Comparison of ENCODE assay signal across 8 cellular contexts in the genomic region with DNA sequence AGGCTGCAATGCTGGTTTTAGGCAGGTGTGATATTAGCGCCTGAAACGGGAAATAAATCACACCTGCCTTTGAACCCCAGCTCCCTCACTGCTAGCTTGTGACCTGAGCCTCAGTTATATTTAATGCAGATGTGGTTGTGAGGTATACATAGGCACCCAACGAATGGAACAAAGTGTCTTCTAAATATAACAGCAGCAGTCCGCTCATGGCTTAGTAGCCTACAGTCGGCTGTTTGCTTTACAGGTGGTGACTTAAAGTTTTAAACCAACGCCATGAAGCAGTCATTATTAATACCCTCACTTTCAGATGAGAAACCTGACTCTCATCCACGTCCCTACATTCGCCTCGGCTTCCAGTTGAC. TPM values are rescaled to one million over a fixed set of nuclear protein-coding genes. Genes with fewer than 3 reads are reported as not detected.
A peak's percentile ranks its signal among the peaks of the same experiment; 100 is the strongest.
DNase-seq lines count a peak whose midpoint lies in the region; ATAC-seq and TF ChIP-seq lines count a peak whose summit lies in the region.

No MANE protein-coding gene starts in this region.

- H3K4me3 ChIP-seq in fibroblast of pulmonary artery (replicated peaks; ENCODE audit: low read depth, low read length) (peak overlapping the region; percentile 85), osteoblast (ENCODE audit: insufficient read depth, low read length) (peak overlapping the region; percentile 77)

- H2AFZ ChIP-seq in osteoblast (ENCODE audit: low read length): peak overlapping the region; percentile 77

- H3K27me3 ChIP-seq in osteoblast (ENCODE audit: insufficient read depth, low read length): no peaks in the 10 kb centered on the region

- peaks cover 11% of the 10 kb centered on the region for H4K20me1 ChIP-seq in osteoblast (ENCODE audit: insufficient read depth, low read length)

- H3K4me1 Mint-ChIP-seq in activated T-cell treated with anti-CD3 and anti-CD28 coated beads, Interleukin-2, amount 50 U/mL, for 24 hours (ENCODE audit: low read depth): peaks cover 56% of the 10 kb centered on the region

- H3K36me3 ChIP-seq in osteoblast (ENCODE audit: insufficient read depth, low read length): no peaks in the 10 kb centered on the region

- peak overlapping the region; percentile 99 for H3K4me3 Mint-ChIP-seq in activated T-cell treated with anti-CD3 and anti-CD28 coated beads, Interleukin-2, amount 50 U/mL, for 24 hours

- H3K79me2 ChIP-seq in osteoblast (ENCODE audit: insufficient read depth, low read length): peaks cover 40% of the 10 kb centered on the region

- ATAC-seq in HG03045 (IDR thresholded peaks at IDR 0.05; ENCODE audit: unreplicated experiment): peak; percentile 8
- peak; percentile 16 for ATAC-seq in SK-N-SH treated with all-trans-retinoic acid at 6 μM for 48 hours

- peaks cover 3% of the 10 kb centered on the region for H3K9me3 Mint-ChIP-seq in activated T-cell treated with anti-CD3 and anti-CD28 coated beads, Interleukin-2, amount 50 U/mL, for 24 hours

- no peak for TF ChIP-seq CTCF in fibroblast of pulmonary artery (IDR thresholded peaks at IDR 0.05; ENCODE audit: low read length, missing control alignments)
- TF ChIP-seq CTCF in osteoblast (IDR thresholded peaks at IDR 0.05; ENCODE audit: extremely low read depth, low read depth, low read length): no peak

- H3K4me2 ChIP-seq in osteoblast (ENCODE audit: insufficient read depth, low read length): peak overlapping the region; percentile 83

- peaks cover 38% of the 10 kb centered on the region for H3K36me3 Mint-ChIP-seq in activated T-cell treated with anti-CD3 and anti-CD28 coated beads, Interleukin-2, amount 50 U/mL, for 24 hours (ENCODE audit: low read depth)

- no peak overlapping the region for H3K27ac ChIP-seq in osteoblast (ENCODE audit: low read depth, low read length)

- no peaks in the 10 kb centered on the region for H3K9me3 ChIP-seq in osteoblast (ENCODE audit: low read depth, low read length)

- H3K4me1 ChIP-seq in osteoblast (ENCODE audit: insufficient read depth, low read length): peaks cover 25% of the 10 kb centered on the region

- H3K27me3 Mint-ChIP-seq in activated T-cell treated with anti-CD3 and anti-CD28 coated beads, Interleukin-2, amount 50 U/mL, for 24 hours: peaks cover 15% of the 10 kb centered on the region

- no peak for DNase-seq in activated T-cell treated with anti-CD3 and anti-CD28 coated beads, Interleukin-2, amount 50 U/mL, for 24 hours
- DNase-seq in activated T-cell treated with anti-CD3 and anti-CD28 coated beads, Interleukin-2, amount 50 U/mL, for 48 hours: no peak
- DNase-seq in fibroblast of pulmonary artery (ENCODE audit: low read depth) (no peak), osteoblast (ENCODE audit: insufficient read length, low spot score, missing footprints) (no peak), GF-D8 (lab: John Stamatoyannopoulos, UW) (no peak), pons (ENCODE audit: low spot score) (no peak)

- H3K27ac Mint-ChIP-seq in activated T-cell treated with anti-CD3 and anti-CD28 coated beads, Interleukin-2, amount 50 U/mL, for 24 hours: peak overlapping the region; percentile 89

TF ChIP-seq in SK-N-SH treated with all-trans-retinoic acid at 6 μM for 48 hours, 23 proteins besides CTCF, POLR2A, EP300 and RAD21:
- no peak for TF ChIP-seq ZNF565 (CRISPR knock-in tag; conservative IDR thresholded peaks at IDR 0.05; ENCODE audit: low read depth)
- no peak for TF ChIP-seq ZNF8 (CRISPR knock-in tag; IDR thresholded peaks at IDR 0.05)
- TF ChIP-seq ISL1 (CRISPR knock-in tag; IDR thresholded peaks at IDR 0.05): no peak
- TF ChIP-seq ZFP30 (CRISPR knock-in tag; IDR thresholded peaks at IDR 0.05): no peak
TF ChIP-seq in SK-N-SH treated with all-trans-retinoic acid at 6 μM for 48 hours: peak in this region for 0.

RNA-seq across cellular contexts. Expression of gene ZNF782, which starts 0.6 kb away (rescaled TPM):
- 5.4 and 8.5 TPM in 2 replicates for total RNA-seq in osteoblast
